In genomic region chr11:68327586-68328370, GRCh38 we compare ENCODE assay signal across 14 cellular contexts. TPM values are rescaled to one million over a fixed set of nuclear protein-coding genes. Genes with fewer than 3 reads are reported as not detected.
DNase-seq lines count a peak whose midpoint lies in the region; ATAC-seq, FAIRE-seq and TF ChIP-seq lines count a peak whose summit lies in the region.
"Had no signal": no experiment of that assay in that cellular context is flagged by ENCODE, and none has a peak within 500 bp of the region (broad histone marks: within the 10 kb centered on the region; RNA-seq: fewer than 3 reads in every experiment).

No MANE protein-coding gene starts in this region.

- WGBS in heart right ventricle, 2 donors = 47 to 48% methylated on average over 19 of the region's 19 CpGs
- 9% methylated on average over 14 of the region's 19 CpGs for WGBS in mammary epithelial cell (ENCODE audit: low coverage, missing lambda C conversion rate)

- intact Hi-C loops in heart right ventricle (cut with DNase I) (no loop called here), cardiac septum (cut with DNase I) (no loop called here), mammary epithelial cell (cut with micrococcal nuclease) (no loop called here)

- H3F3A ChIP-seq in MM.1S (ENCODE audit: insufficient read depth, low read length) = no peaks in the 10 kb centered on the region

- H2AFZ ChIP-seq in mammary epithelial cell (ENCODE audit: low read depth, low read length) = peak overlapping the region; percentile 31
- H2AFZ ChIP-seq in MM.1S (ENCODE audit: low read length) = no peak overlapping the region
- H2AFZ ChIP-seq: GM23248 had no signal

- H3K9me3 ChIP-seq in heart right ventricle (no peaks in the 10 kb centered on the region), mammary epithelial cell (replicated peaks; ENCODE audit: insufficient read depth, low read length) (no peaks in the 10 kb centered on the region), mucosa of stomach (ENCODE audit: control insufficient read depth, low read length) (no peaks in the 10 kb centered on the region), MM.1S (replicated peaks; ENCODE audit: insufficient read depth, low read length) (no peaks in the 10 kb centered on the region)
- H3K9me3 ChIP-seq: BE2C had no signal

- peak; percentile 55 for FAIRE-seq in urothelium cell line (lab: Jason Lieb, UNC)

- H4K20me1 ChIP-seq in mammary epithelial cell (ENCODE audit: insufficient read depth, low read length) (no peaks in the 10 kb centered on the region), MM.1S (ENCODE audit: insufficient read depth, low read length) (no peaks in the 10 kb centered on the region)

- TF ChIP-seq CTCF in heart right ventricle (IDR thresholded peaks at IDR 0.05) (no peak), mammary epithelial cell (conservative IDR thresholded peaks at IDR 0.05 in 1 of 2, IDR thresholded peaks at IDR 0.05 in 1 of 2; ENCODE audit: extremely low read depth in 1 of 2, insufficient read depth in 1 of 2, low read depth in 1 of 2, low read length in 2 of 2) (no peak), GM20000 (IDR thresholded peaks at IDR 0.05; ENCODE audit: extremely low read depth, missing control alignments) (no peak), MM.1S (IDR thresholded peaks at IDR 0.05; ENCODE audit: low read length) (no peak)

- CTCF ChIA-PET in mammary epithelial cell (lab: Charles Lee; ENCODE audit: low non-redundant PET) = no interaction called here

- H3K27me3 ChIP-seq in heart right ventricle (peaks cover 0 to 5% (median 0%) of the 10 kb centered on the region in 7 donors), mammary epithelial cell (ENCODE audit: insufficient read depth, low read length) (no peaks in the 10 kb centered on the region), mucosa of stomach (ENCODE audit: control insufficient read depth, insufficient read depth, low read length) (no peaks in the 10 kb centered on the region), MM.1S (replicated peaks; ENCODE audit: insufficient read depth, low read length) (no peaks in the 10 kb centered on the region)
- H3K27me3 ChIP-seq: BE2C had no signal

- peaks cover 77% of the 10 kb centered on the region for H3K79me2 ChIP-seq in mammary epithelial cell (ENCODE audit: insufficient read depth, low read length)
- H3K79me2 ChIP-seq in MM.1S (ENCODE audit: low read length) = no peaks in the 10 kb centered on the region

- ATAC-seq in heart right ventricle (no peak), HG02610 (IDR thresholded peaks at IDR 0.05; ENCODE audit: unreplicated experiment) (no peak)
- ATAC-seq: activated CD4-positive, CD25-positive, alpha-beta regulatory T cell treated with anti-CD3 and anti-CD28 coated beads, Interleukin-2, amount 50 U/mL, for 24 hours had no signal

- H3K4me1 ChIP-seq in heart right ventricle (peaks cover 40 to 98% (median 84%) of the 10 kb centered on the region in 9 donors), mammary epithelial cell (ENCODE audit: insufficient read depth, low read length) (peaks cover 25% of the 10 kb centered on the region), mucosa of stomach (ENCODE audit: control insufficient read depth, insufficient read depth, low read length) (peaks cover 80% of the 10 kb centered on the region), MM.1S (ENCODE audit: low read length) (no peaks in the 10 kb centered on the region)

- H3K4me2 ChIP-seq in mammary epithelial cell (ENCODE audit: insufficient read depth, low read depth, low read length) = peak overlapping the region; percentile 58
- H3K4me2 ChIP-seq in MM.1S (ENCODE audit: low read depth, low read length) = no peak overlapping the region

- H3K4me3 ChIP-seq in heart right ventricle = peak overlapping the region in 1 of 10 donors; percentile 21
- H3K4me3 ChIP-seq in mammary epithelial cell (replicated peaks in 1 of 3; ENCODE audit: insufficient read depth in 1 of 3, low read depth in 2 of 3, low read length in 3 of 3) = no peak overlapping the region
- no peak overlapping the region for H3K4me3 ChIP-seq in mucosa of stomach (ENCODE audit: low read length)
- H3K4me3 ChIP-seq in MM.1S (ENCODE audit: low read length) = no peak overlapping the region
- H3K4me3 ChIP-seq: GM23248 had no signal

- H3K9me2 ChIP-seq in MM.1S (replicated peaks; ENCODE audit: insufficient read depth, low read length) = no peaks in the 10 kb centered on the region

- H3K27ac ChIP-seq in heart right ventricle (peak overlapping the region in 8 of 10 donors; percentile 5 to 88 (median 41)), mammary epithelial cell (ENCODE audit: insufficient read depth, low read depth, low read length) (peak overlapping the region; percentile 24), MM.1S (ENCODE audit: low read length) (no peak overlapping the region)
- H3K27ac ChIP-seq: GM23248 had no signal

- H3K36me3 ChIP-seq in heart right ventricle (no peaks in the 10 kb centered on the region), mammary epithelial cell (ENCODE audit: insufficient read depth, low read length) (no peaks in the 10 kb centered on the region), mucosa of stomach (ENCODE audit: control insufficient read depth, insufficient read depth, low read length) (no peaks in the 10 kb centered on the region), MM.1S (replicated peaks; ENCODE audit: insufficient read depth, low read length) (no peaks in the 10 kb centered on the region)
- H3K36me3 ChIP-seq: BE2C had no signal

- no TSS peak for BruUV-seq in mammary epithelial cell (replicated peaks; lab: Mats Ljungman, UMichigan)

- H3K9ac ChIP-seq in mammary epithelial cell (ENCODE audit: insufficient read depth, low read length) = no peak overlapping the region
- H3K9ac ChIP-seq in mucosa of stomach (ENCODE audit: low read length) = peak overlapping the region; percentile 1
- H3K9ac ChIP-seq in MM.1S (ENCODE audit: low read length) = no peak overlapping the region
- H3K9ac ChIP-seq: GM23248 had no signal

- dilution Hi-C loops in mammary epithelial cell (cut with HindIII; ENCODE audit: low sequenced_read_pairs) = no loop called here

- no peak for DNase-seq in heart right ventricle
- no peak for DNase-seq in cardiac septum (ENCODE audit: low spot score)
- DNase-seq in mammary epithelial cell = no peak
- DNase-seq in urothelium cell line (ENCODE audit: low spot score) = no peak
- DNase-seq in GM20000 (ENCODE audit: low spot score) = no peak
- no peak for DNase-seq in MM.1S
- DNase-seq: activated effector memory CD4-positive, alpha-beta T cell treated with Interleukin-2 at 50 U/mL for 16 hours; cortex of kidney; GM23248; NCI-H446 had no signal

- in situ Hi-C loops in mammary epithelial cell (cut with MboI; ENCODE audit: low sequenced_read_pairs in 2 of 2) = no loop called here

RNA-seq across cellular contexts. Expression of gene LRP5, which starts 15.4 kb away (rescaled TPM):
- total RNA-seq in heart right ventricle = 10 to 100 TPM; 33.9 to 73.3 (median 46.3) TPM
- 10 to 100 TPM; 23.2 to 71.6 TPM for polyA plus RNA-seq in heart right ventricle
- 38.6 TPM for total RNA-seq in cardiac septum
- 10 to 100 TPM; 32.6 to 41.7 TPM for total RNA-seq in mammary epithelial cell
- polyA plus RNA-seq in mammary epithelial cell = 13.5 TPM
- polyA minus RNA-seq in mammary epithelial cell = 19.7 TPM

RNA-seq across cellular contexts. Expression of gene C11orf24, which starts 56.0 kb away (rescaled TPM):
- total RNA-seq in heart right ventricle (10 to 100 TPM; 14.9 to 45.6 (median 28.1) TPM), cardiac septum (45.2 TPM), mammary epithelial cell (10 to 100 TPM; 30.2 to 64.3 TPM)
- polyA plus RNA-seq in heart right ventricle (10 to 100 TPM; 54.2 to 62.2 TPM), mammary epithelial cell (46.5 TPM)
- polyA minus RNA-seq in mammary epithelial cell = 47.1 TPM
